Comparison of ENCODE assay signal across 9 cellular contexts in the genomic region with DNA sequence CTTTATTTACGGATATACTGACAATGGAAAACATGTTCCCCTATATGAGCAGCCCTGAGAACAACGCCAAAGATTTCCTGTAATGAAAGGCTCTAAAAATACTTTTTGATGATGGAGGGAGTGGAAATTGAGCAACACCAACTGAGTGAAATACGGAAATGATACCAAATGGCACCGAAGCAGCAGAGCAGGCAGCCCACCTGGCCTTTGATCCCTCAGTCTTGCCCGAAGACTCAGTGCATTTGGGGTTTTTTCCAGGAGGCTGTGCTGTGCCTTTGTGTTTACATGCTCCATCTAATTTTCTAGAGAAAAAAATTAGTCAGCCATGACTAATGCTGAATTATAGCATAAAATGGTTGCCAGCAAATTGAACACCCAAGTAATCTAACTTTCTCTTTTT.
DNase-seq lines count a peak whose midpoint lies in the region; ATAC-seq and FAIRE-seq lines count a peak whose summit lies in the region.
"Had no signal": no experiment of that assay in that cellular context is flagged by ENCODE, and none has a peak within 500 bp of the region (broad histone marks: within the 10 kb centered on the region; RNA-seq: fewer than 3 reads in every experiment).

No MANE protein-coding gene starts in this region.

- no peak for ATAC-seq in HG02610 (IDR thresholded peaks at IDR 0.05; ENCODE audit: unreplicated experiment)
- ATAC-seq in HG02852 (IDR thresholded peaks at IDR 0.05; ENCODE audit: unreplicated experiment): no peak
- ATAC-seq: mucosa of descending colon had no signal

- no peak for FAIRE-seq in HTR-8/SVneo (lab: Jason Lieb, UNC)

- DNase-seq in ELR (ENCODE audit: low read depth): peak; percentile 81
- peak; percentile 17 to 20 for DNase-seq in NCI-H446 (lab: John Stamatoyannopoulos, UW)
- DNase-seq in astrocyte of the hippocampus (ENCODE audit: low read depth, low spot score): peak; percentile 15
- peak; percentile 26 to 32 for DNase-seq in stimulated activated CD4-positive, alpha-beta T cell treated with anti-CD3 and anti-CD28 coated beads, Interleukin-12 subunit alpha, Interleukin-12 subunit beta, amount 100 ng/mL, for 24 hours (ENCODE audit: low read depth in 2 of 2)
- DNase-seq in HTR-8/SVneo (ENCODE audit: insufficient read length, low spot score): no peak
- DNase-seq: mucosa of descending colon, NCI-H748 treated with DMSO at 0.1 percent for 48 hours had no signal
